ENCODE assay signal across 28 cellular contexts in the genomic region with DNA sequence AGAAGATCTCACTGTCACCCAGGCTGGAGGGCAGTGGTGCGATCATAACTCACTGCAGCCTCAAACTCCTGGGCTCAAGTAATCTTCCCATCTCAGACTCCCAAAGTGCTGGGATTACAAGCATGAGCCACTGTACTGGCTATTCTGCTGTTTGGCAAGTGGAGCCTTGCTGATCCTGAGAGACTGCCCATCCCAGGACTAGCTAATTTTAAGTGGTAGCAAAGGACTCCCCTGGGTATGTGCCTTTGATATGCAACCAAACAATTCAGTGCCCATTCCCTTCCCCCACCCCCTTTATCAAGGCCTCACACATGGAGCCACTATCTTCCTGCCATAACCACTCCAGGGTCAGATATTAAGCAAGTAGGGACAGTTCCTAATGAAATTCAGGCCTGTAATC. TPM values are rescaled to one million over a fixed set of nuclear protein-coding genes. Genes with fewer than 3 reads are reported as not detected.
"Had no signal": no experiment of that assay in that cellular context is flagged by ENCODE, and none has a peak within 500 bp of the region (broad histone marks: within the 10 kb centered on the region; RNA-seq: fewer than 3 reads in every experiment).

No MANE protein-coding gene starts in this region.

- H3K4me3 Mint-ChIP-seq: activated CD4-positive, alpha-beta memory T cell treated with anti-CD3 and anti-CD28 coated beads, Interleukin-2, amount 10 ng/mL, durations not matched to agents 7 days and 5 days; activated CD4-positive, alpha-beta T cell treated with anti-CD3 and anti-CD28 coated beads, Interleukin-2, amount 10 ng/mL, durations not matched to agents 7 days and 5 days; activated T-cell treated with anti-CD3 and anti-CD28 coated beads, Interleukin-2, amount 50 U/mL, for 72 hours; effector memory CD8-positive, alpha-beta T cell; naive thymus-derived CD8-positive, alpha-beta T cell; neural progenitor cell; T-helper 2 cell treated with Interferon-gamma antibody and Interleukin-4, amounts not matched to agents 5 μg/mL and 100 μg/mL, for 36 hours had no signal

- H3K4me3 ChIP-seq: cardiac muscle cell, left lung, lower lobe of right lung, neural progenitor cell, spleen, testis, transverse colon had no signal

- H3K27me3 Mint-ChIP-seq: activated CD4-positive, alpha-beta memory T cell treated with anti-CD3 and anti-CD28 coated beads, Interleukin-2, amount 10 ng/mL, durations not matched to agents 7 days and 5 days; activated CD4-positive, alpha-beta T cell treated with anti-CD3 and anti-CD28 coated beads, Interleukin-2, amount 10 ng/mL, durations not matched to agents 7 days and 5 days; effector memory CD8-positive, alpha-beta T cell; naive thymus-derived CD8-positive, alpha-beta T cell had no signal

- H3K9me3 ChIP-seq: left lung, lower lobe of right lung, spleen, testis, transverse colon had no signal

- H3K4me1 Mint-ChIP-seq: activated CD4-positive, alpha-beta memory T cell treated with anti-CD3 and anti-CD28 coated beads, Interleukin-2, amount 10 ng/mL, durations not matched to agents 7 days and 5 days; activated CD4-positive, alpha-beta T cell treated with anti-CD3 and anti-CD28 coated beads, Interleukin-2, amount 10 ng/mL, durations not matched to agents 7 days and 5 days; neural progenitor cell had no signal

- H2AFZ ChIP-seq: neural progenitor cell had no signal

- H3K27me3 ChIP-seq: cardiac muscle cell, left lung, neural progenitor cell, spleen, testis, transverse colon had no signal

- DNase-seq: activated CD4-positive, alpha-beta memory T cell treated with anti-CD3 and anti-CD28 coated beads, Interleukin-2, amount 10 ng/mL, durations not matched to agents 7 days and 5 days; activated CD4-positive, alpha-beta T cell treated with anti-CD3 and anti-CD28 coated beads for 1 hour; activated CD4-positive, alpha-beta T cell treated with anti-CD3 and anti-CD28 coated beads, Interleukin-2, amount 10 ng/mL, durations not matched to agents 7 days and 5 days; activated naive CD4-positive, alpha-beta T cell; activated T-cell treated with anti-CD3 and anti-CD28 coated beads, Interleukin-2, amount 50 U/mL, for 72 hours; anterior cingulate cortex; cortex of kidney; effector memory CD8-positive, alpha-beta T cell; foreskin fibroblast; head of caudate nucleus; hypothalamus; left lung; lower lobe of right lung; mesenchymal stem cell; naive thymus-derived CD8-positive, alpha-beta T cell; posterior cingulate gyrus; right cardiac atrium; spleen; stimulated activated naive CD8-positive, alpha-beta T cell treated with anti-CD3 and anti-CD28 coated beads, Interleukin-15, Interleukin-2, amounts not matched to agents 100 U/mL and 50 U/mL, for 24 hours; T-helper 1 cell; testis; transverse colon had no signal

- H3K27ac ChIP-seq: left lung, lower lobe of right lung, neural progenitor cell, spleen, testis, transverse colon had no signal

- H3K27ac Mint-ChIP-seq: activated CD4-positive, alpha-beta memory T cell treated with anti-CD3 and anti-CD28 coated beads, Interleukin-2, amount 10 ng/mL, durations not matched to agents 7 days and 5 days; activated CD4-positive, alpha-beta T cell treated with anti-CD3 and anti-CD28 coated beads, Interleukin-2, amount 10 ng/mL, durations not matched to agents 7 days and 5 days; activated naive CD4-positive, alpha-beta T cell treated with anti-CD3 and anti-CD28 coated beads, Interleukin-2, amount 50 U/mL, for 72 hours; activated T-cell treated with anti-CD3 and anti-CD28 coated beads, Interleukin-2, amount 50 U/mL, for 72 hours; effector memory CD8-positive, alpha-beta T cell; naive thymus-derived CD8-positive, alpha-beta T cell; neural progenitor cell; T-helper 2 cell treated with Interferon-gamma antibody and Interleukin-4, amounts not matched to agents 5 μg/mL and 100 μg/mL, for 36 hours had no signal

- ATAC-seq: activated naive CD4-positive, alpha-beta T cell treated with anti-CD3 and anti-CD28 coated beads, Interleukin-2, amount 50 U/mL, for 72 hours; activated T-cell treated with anti-CD3 and anti-CD28 coated beads, Interleukin-2, amount 50 U/mL, for 72 hours; effector memory CD8-positive, alpha-beta T cell; esophagus mucosa; left lung; lower lobe of right lung; naive thymus-derived CD8-positive, alpha-beta T cell; right cardiac atrium; stimulated activated naive CD8-positive, alpha-beta T cell treated with anti-CD3 and anti-CD28 coated beads, Interleukin-15, Interleukin-2, amounts not matched to agents 100 U/mL and 50 U/mL, for 24 hours had no signal

- FAIRE-seq: endothelial cell of umbilical vein had no signal

- H3K9ac ChIP-seq: neural progenitor cell had no signal

- H3K4me1 ChIP-seq: left lung, lower lobe of right lung, neural progenitor cell, spleen, testis, transverse colon had no signal

- H3K4me2 ChIP-seq: neural progenitor cell had no signal

- H3K36me3 ChIP-seq: cardiac muscle cell, neural progenitor cell had no signal

- H3K9me3 Mint-ChIP-seq: neural progenitor cell had no signal

RNA-seq across cellular contexts. Expression of gene AURKC, which starts 32.4 kb away (rescaled TPM):
- total RNA-seq: transverse colon had no signal
- polyA plus RNA-seq: cardiac muscle cell; naive thymus-derived CD8-positive, alpha-beta T cell had no signal
